In genomic region chr12:25648460-25648859, GRCh38 we compare ENCODE assay signal across 8 cellular contexts.
DNase-seq lines count a peak whose midpoint lies in the region; ATAC-seq lines count a peak whose summit lies in the region.

No MANE protein-coding gene starts in this region.

- no peaks in the 10 kb centered on the region for H3K4me1 ChIP-seq in right cardiac atrium (ENCODE audit: control insufficient read depth, insufficient read depth, low read length)

- no peak overlapping the region for H3K4me3 ChIP-seq in right cardiac atrium (ENCODE audit: low read length)

- WGBS in right cardiac atrium: 17% methylated on average over 6 of the region's 6 CpGs

- no peak overlapping the region for H3K27ac Mint-ChIP-seq in activated naive CD4-positive, alpha-beta T cell treated with anti-CD3 and anti-CD28 coated beads for 36 hours

- no peaks in the 10 kb centered on the region for H3K27me3 Mint-ChIP-seq in activated naive CD4-positive, alpha-beta T cell treated with anti-CD3 and anti-CD28 coated beads for 36 hours (ENCODE audit: low read depth)

- peak; percentile 97 to 99 for ATAC-seq in right cardiac atrium
- no peak for ATAC-seq in HG03139 (IDR thresholded peaks at IDR 0.05; ENCODE audit: unreplicated experiment)
- ATAC-seq in GM18502 (IDR thresholded peaks at IDR 0.05; ENCODE audit: poor library complexity, unreplicated experiment): no peak
- ATAC-seq in GM21529 (IDR thresholded peaks at IDR 0.05; ENCODE audit: unreplicated experiment): no peak

- intact Hi-C loops in right cardiac atrium (cut with DNase I): no loop called here
- intact Hi-C loops in activated naive CD4-positive, alpha-beta T cell treated with anti-CD3 and anti-CD28 coated beads for 36 hours (cut with micrococcal nuclease): no loop called here

- no peaks in the 10 kb centered on the region for H3K4me1 Mint-ChIP-seq in activated naive CD4-positive, alpha-beta T cell treated with anti-CD3 and anti-CD28 coated beads for 36 hours (ENCODE audit: low read depth)

- CTCF ChIA-PET in activated naive CD4-positive, alpha-beta T cell treated with anti-CD3 and anti-CD28 coated beads for 36 hours (lab: Charles Lee): no interaction called here

- H3K27ac ChIP-seq in right cardiac atrium (ENCODE audit: low read length): no peak overlapping the region

- no peaks in the 10 kb centered on the region for H3K9me3 ChIP-seq in right cardiac atrium (ENCODE audit: control insufficient read depth, low read length)

- DNase-seq in HS-27A (ENCODE audit: low read depth) (peak; percentile 17), amniotic epithelial cell (ENCODE audit: low read depth) (peak; percentile 37), right cardiac atrium (peak; percentile 62 to 85 (median 80)), smooth muscle cell of the brain vasculature (ENCODE audit: low read depth, low spot score) (peak; percentile 21)
- no peak for DNase-seq in activated naive CD4-positive, alpha-beta T cell treated with anti-CD3 and anti-CD28 coated beads for 36 hours

- no peak overlapping the region for H3K4me3 Mint-ChIP-seq in activated naive CD4-positive, alpha-beta T cell treated with anti-CD3 and anti-CD28 coated beads for 36 hours

- H3K36me3 Mint-ChIP-seq in activated naive CD4-positive, alpha-beta T cell treated with anti-CD3 and anti-CD28 coated beads for 36 hours (ENCODE audit: low read depth): no peaks in the 10 kb centered on the region

- H3K27me3 ChIP-seq in right cardiac atrium (ENCODE audit: control insufficient read depth, insufficient read depth): no peaks in the 10 kb centered on the region

- H3K9me3 Mint-ChIP-seq in activated naive CD4-positive, alpha-beta T cell treated with anti-CD3 and anti-CD28 coated beads for 36 hours: no peaks in the 10 kb centered on the region

Comparison
In these comparisons a context has a peak if more than half of its experiments do, and no peak if none do; other contexts are left out.
1. ATAC-seq: peak in right cardiac atrium (2 of 2); none in HG03139 (single experiment), GM18502 (single experiment) and GM21529 (single experiment).